8 cellular contexts compared by ENCODE assay signal in the genomic region with DNA sequence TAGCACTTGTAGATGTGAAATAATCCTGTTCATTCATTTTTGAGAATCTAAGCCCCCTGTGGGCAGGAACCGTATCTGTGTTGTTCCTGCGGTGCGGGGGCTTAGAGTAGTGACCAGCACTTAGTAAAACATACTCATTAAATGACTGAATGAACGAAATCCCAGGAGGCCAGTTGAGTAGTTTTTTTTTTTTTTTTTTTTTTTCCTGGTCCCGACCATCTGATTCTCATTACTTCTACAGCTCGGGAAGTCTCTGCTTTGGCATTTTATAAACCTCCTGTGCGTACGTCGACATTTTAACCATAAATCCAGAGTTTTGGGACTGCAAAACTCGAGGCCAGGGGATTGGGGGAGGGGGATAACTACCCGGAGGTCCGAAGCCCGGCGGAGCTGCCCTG. TPM values are rescaled to one million over a fixed set of nuclear protein-coding genes. Genes with fewer than 3 reads are reported as not detected.
DNase-seq lines count a peak whose midpoint lies in the region; ATAC-seq and TF ChIP-seq lines count a peak whose summit lies in the region.

No MANE protein-coding gene starts in this region.

- no peaks in the 10 kb centered on the region for H3K36me3 Mint-ChIP-seq in T-helper 2 cell treated with Interferon-gamma antibody and Interleukin-4, amounts not matched to agents 5 μg/mL and 100 μg/mL, for 36 hours (ENCODE audit: low read depth)

- WGBS in thyroid gland, 2 donors: 4 to 5% methylated on average over 14 of the region's 14 CpGs

- H3K27me3 Mint-ChIP-seq in T-helper 2 cell treated with Interferon-gamma antibody and Interleukin-4, amounts not matched to agents 5 μg/mL and 100 μg/mL, for 36 hours (ENCODE audit: low read depth): peaks cover 20% of the 10 kb centered on the region

- TF ChIP-seq POLR2A in thyroid gland (IDR thresholded peaks at IDR 0.05): no peak

- H3K4me3 ChIP-seq in astrocyte of the cerebellum (ENCODE audit: low read depth, low read length) (peak overlapping the region; percentile 54), kidney epithelial cell (ENCODE audit: low read depth, low read length) (peak overlapping the region; percentile 50), thyroid gland (replicated peaks in 1 of 3) (peak overlapping the region; percentile 51 to 68 (median 58))

- in situ Hi-C loops in astrocyte of the cerebellum (cut with HindIII; ENCODE audit: low sequenced_read_pairs): no loop called here

- TF ChIP-seq CTCF in astrocyte of the cerebellum (IDR thresholded peaks at IDR 0.05; ENCODE audit: low read depth, low read length, missing control alignments): no peak
- no peak for TF ChIP-seq CTCF in kidney epithelial cell (IDR thresholded peaks at IDR 0.05; ENCODE audit: insufficient read depth, low read length, poor library complexity, severe bottlenecking)
- no peak for TF ChIP-seq CTCF in thyroid gland (IDR thresholded peaks at IDR 0.05)

- peaks cover 37% of the 10 kb centered on the region for H3K4me1 Mint-ChIP-seq in T-helper 2 cell treated with Interferon-gamma antibody and Interleukin-4, amounts not matched to agents 5 μg/mL and 100 μg/mL, for 36 hours (ENCODE audit: low read depth)

- no peaks in the 10 kb centered on the region for H3K9me3 Mint-ChIP-seq in T-helper 2 cell treated with Interferon-gamma antibody and Interleukin-4, amounts not matched to agents 5 μg/mL and 100 μg/mL, for 36 hours

- peak overlapping the region; percentile 73 for H3K4me3 Mint-ChIP-seq in T-helper 2 cell treated with Interferon-gamma antibody and Interleukin-4, amounts not matched to agents 5 μg/mL and 100 μg/mL, for 36 hours

- H3K27ac Mint-ChIP-seq in T-helper 2 cell treated with Interferon-gamma antibody and Interleukin-4, amounts not matched to agents 5 μg/mL and 100 μg/mL, for 36 hours: peak overlapping the region; percentile 87

- intact Hi-C loops in thyroid gland (cut with DNase I): no loop called here

- H3K36me3 ChIP-seq in kidney epithelial cell (ENCODE audit: control insufficient read depth, insufficient read depth, low read length): no peaks in the 10 kb centered on the region
- H3K36me3 ChIP-seq in thyroid gland: no peaks in the 10 kb centered on the region

- ATAC-seq in HG03521 (IDR thresholded peaks at IDR 0.05; ENCODE audit: unreplicated experiment): no peak

- peak overlapping the region; percentile 92 to 99 (median 95) for H3K27ac ChIP-seq in thyroid gland

- H3K9me3 ChIP-seq in thyroid gland: no peaks in the 10 kb centered on the region

- no peak for DNase-seq in T-helper 2 cell treated with Interferon-gamma antibody and Interleukin-4, amounts not matched to agents 5 μg/mL and 100 μg/mL, for 36 hours (ENCODE audit: low spot score)
- no peak for DNase-seq in T-helper 2 cell
- DNase-seq in astrocyte of the cerebellum (ENCODE audit: low read depth): peak; percentile 44
- DNase-seq in kidney epithelial cell (ENCODE audit: low read depth): no peak
- no peak for DNase-seq in thyroid gland
- DNase-seq in activated CD4-positive, CD25-positive, alpha-beta regulatory T cell treated with anti-CD3 and anti-CD28 coated beads, Interleukin-2, amount 50 U/mL, for 72 hours: no peak
- DNase-seq in mucosa of gallbladder (ENCODE audit: low spot score): no peak

- H3K4me1 ChIP-seq in thyroid gland: peaks cover 0 to 11% of the 10 kb centered on the region in 2 donors

- no peaks in the 10 kb centered on the region for H3K27me3 ChIP-seq in kidney epithelial cell (ENCODE audit: control insufficient read depth, insufficient read depth, low read length)
- H3K27me3 ChIP-seq in thyroid gland: no peaks in the 10 kb centered on the region

RNA-seq across cellular contexts. Expression of gene SPRY4, which starts 31.5 kb away (rescaled TPM):
- total RNA-seq in kidney epithelial cell: 34.7 and 36.9 TPM in 2 replicates
- 10 to 100 TPM; 11.7 to 32.8 (median 18.6) TPM for total RNA-seq in thyroid gland
- total RNA-seq in mucosa of gallbladder: 17.4 TPM
